Comparison of ENCODE assay signal across 16 cellular contexts in the genomic region with DNA sequence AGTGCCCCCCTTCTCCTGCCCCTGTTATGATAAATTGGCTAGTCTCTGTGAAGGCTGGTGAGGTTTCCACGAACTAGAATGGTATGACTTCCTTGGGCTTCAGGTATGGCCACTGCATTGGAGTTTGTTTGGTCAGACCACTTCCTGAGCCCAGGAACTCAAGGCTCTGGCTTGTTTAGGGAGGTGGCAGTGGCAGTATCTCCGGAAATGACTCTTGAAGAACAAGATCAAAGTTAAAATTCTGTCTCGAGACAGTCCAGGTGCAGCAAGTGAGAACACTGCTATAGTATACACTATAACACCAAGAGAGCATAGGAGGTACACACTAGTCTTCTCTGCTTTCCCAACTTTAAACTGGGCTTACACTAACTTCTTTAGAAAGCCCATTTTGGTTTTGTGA.
A peak's percentile ranks its signal among the peaks of the same experiment; 100 is the strongest.
DNase-seq lines count a peak whose midpoint lies in the region; ATAC-seq and TF ChIP-seq lines count a peak whose summit lies in the region.
"Had no signal": no experiment of that assay in that cellular context is flagged by ENCODE, and none has a peak within 500 bp of the region (broad histone marks: within the 10 kb centered on the region; RNA-seq: fewer than 3 reads in every experiment).

No MANE protein-coding gene starts in this region.

- TF ChIP-seq CTCF in CD4-positive, alpha-beta T cell (IDR thresholded peaks at IDR 0.05): no peak
- TF ChIP-seq CTCF in A673 (conservative IDR thresholded peaks at IDR 0.05; ENCODE audit: low read depth, low read length) (no peak), nephron progenitor cell (IDR thresholded peaks at IDR 0.05) (no peak), GM10248 (IDR thresholded peaks at IDR 0.05; ENCODE audit: control extremely low read depth, extremely low read depth, low read depth, missing control alignments) (no peak)

- CTCF ChIA-PET in activated CD4-positive, alpha-beta memory T cell treated with anti-CD3 and anti-CD28 coated beads, Interleukin-2, amount 10 ng/mL, durations not matched to agents 7 days and 5 days (lab: Charles Lee): interaction anchor here (1.2 kb wide), 1 partner anchor 461 kb away, joined by 3 read pairs; no protein-coding TSS in a partner anchor
- CTCF ChIA-PET in activated CD4-positive, alpha-beta memory T cell treated with anti-CD3 and anti-CD28 coated beads for 36 hours (lab: Charles Lee): interaction anchor here (0.6 kb wide), 2 partner anchors 433 to 462 kb away, joined by 4 to 6 read pairs; no protein-coding TSS in a partner anchor
- CTCF ChIA-PET in CD4-positive, alpha-beta T cell (lab: Charles Lee): no interaction called here
- CTCF ChIA-PET in T-cell (lab: Charles Lee): interaction anchor here in 1 of 2 donors (1.1 kb wide), 1 partner anchor 21 kb away, joined by 3 read pairs; no protein-coding TSS in a partner anchor
- CTCF ChIA-PET in A673 (lab: Charles Lee): no interaction called here
- CTCF ChIA-PET in GM10248 (lab: Yijun Ruan, JAX): interaction anchor here (1.1 to 1.3 kb wide), 3 partner anchors 10 to 462 kb away, joined by 3 to 6 read pairs (median 3); no protein-coding TSS in a partner anchor

- intact Hi-C loops in activated CD4-positive, alpha-beta memory T cell treated with anti-CD3 and anti-CD28 coated beads for 36 hours (cut with micrococcal nuclease): no loop called here
- intact Hi-C loops in CD4-positive, alpha-beta T cell (cut with DNase I, micrococcal nuclease): no loop called here
- intact Hi-C loops in A673 (cut with micrococcal nuclease; ENCODE audit: unreplicated experiment): no loop called here

- H3K27me3 ChIP-seq in CD4-positive, alpha-beta T cell (ENCODE audit: control insufficient read depth, insufficient read depth, low read length): no peaks in the 10 kb centered on the region
- no peaks in the 10 kb centered on the region for H3K27me3 ChIP-seq in A673 (replicated peaks; ENCODE audit: insufficient read depth, low read depth, low read length, poor library complexity)

- no peak overlapping the region for H3K27ac ChIP-seq in CD4-positive, alpha-beta T cell (ENCODE audit: low read depth, low read length)
- H3K27ac ChIP-seq in A673 (ENCODE audit: low read depth, low read length, poor library complexity, severe bottlenecking): no peak overlapping the region
- H3K27ac ChIP-seq: KMS-11 had no signal

- no peak overlapping the region for H3K4me3 Mint-ChIP-seq in activated CD4-positive, alpha-beta memory T cell treated with anti-CD3 and anti-CD28 coated beads, Interleukin-2, amount 10 ng/mL, durations not matched to agents 7 days and 5 days
- H3K4me3 Mint-ChIP-seq in activated CD4-positive, alpha-beta memory T cell treated with anti-CD3 and anti-CD28 coated beads for 36 hours: no peak overlapping the region
- H3K4me3 Mint-ChIP-seq in CD4-positive, alpha-beta T cell: peak overlapping the region; percentile 8
- H3K4me3 Mint-ChIP-seq in T-cell (peak overlapping the region in 2 of 3 donors; percentile 10 to 12), immature natural killer cell (peak overlapping the region in 1 of 5 donors; percentile 30), nephron progenitor cell (no peak overlapping the region)
- H3K4me3 Mint-ChIP-seq: CD14-positive monocyte had no signal

- BruUV-seq in A673 (replicated peaks; lab: Mats Ljungman, UMichigan): no TSS peak

- DNase-seq in activated CD4-positive, alpha-beta memory T cell treated with anti-CD3 and anti-CD28 coated beads, Interleukin-2, amount 10 ng/mL, durations not matched to agents 7 days and 5 days: peak; percentile 18
- DNase-seq in activated CD4-positive, alpha-beta memory T cell treated with anti-CD3 and anti-CD28 coated beads for 36 hours: no peak
- DNase-seq in CD4-positive, alpha-beta T cell: no peak
- DNase-seq in T-cell (no peak), immature natural killer cell (no peak), A673 (ENCODE audit: low spot score) (no peak), nephron progenitor cell (no peak), GM10248 (ENCODE audit: extremely low spot score) (no peak)
- DNase-seq: DMS79 treated with DMSO at 0.1 percent for 48 hours, GDM1, MM.1S, NCI-H1105 treated with DMSO at 0.1 percent for 48 hours, NCI-H1930 had no signal

- H3K9me3 Mint-ChIP-seq in activated CD4-positive, alpha-beta memory T cell treated with anti-CD3 and anti-CD28 coated beads, Interleukin-2, amount 10 ng/mL, durations not matched to agents 7 days and 5 days: peaks cover 2% of the 10 kb centered on the region
- H3K9me3 Mint-ChIP-seq in activated CD4-positive, alpha-beta memory T cell treated with anti-CD3 and anti-CD28 coated beads for 36 hours: no peaks in the 10 kb centered on the region
- peaks cover 3% of the 10 kb centered on the region for H3K9me3 Mint-ChIP-seq in CD4-positive, alpha-beta T cell
- H3K9me3 Mint-ChIP-seq in T-cell (no peaks in the 10 kb centered on the region), immature natural killer cell (no peaks in the 10 kb centered on the region), nephron progenitor cell (no peaks in the 10 kb centered on the region)

- H3K36me3 Mint-ChIP-seq in activated CD4-positive, alpha-beta memory T cell treated with anti-CD3 and anti-CD28 coated beads, Interleukin-2, amount 10 ng/mL, durations not matched to agents 7 days and 5 days (ENCODE audit: low read depth): peaks cover 6% of the 10 kb centered on the region
- no peaks in the 10 kb centered on the region for H3K36me3 Mint-ChIP-seq in activated CD4-positive, alpha-beta memory T cell treated with anti-CD3 and anti-CD28 coated beads for 36 hours
- H3K36me3 Mint-ChIP-seq in CD4-positive, alpha-beta T cell (ENCODE audit: low read depth): peaks cover 41% of the 10 kb centered on the region
- H3K36me3 Mint-ChIP-seq in T-cell (peaks cover 19% of the 10 kb centered on the region), immature natural killer cell (no peaks in the 10 kb centered on the region), nephron progenitor cell (ENCODE audit: low read depth) (peaks cover 19% of the 10 kb centered on the region)
- H3K36me3 Mint-ChIP-seq: CD14-positive monocyte had no signal

- no peaks in the 10 kb centered on the region for H3K36me3 ChIP-seq in A673 (ENCODE audit: insufficient read depth, low read length, poor library complexity, severe bottlenecking)
- H3K36me3 ChIP-seq: HAP-1 had no signal

- H3K27me3 Mint-ChIP-seq in activated CD4-positive, alpha-beta memory T cell treated with anti-CD3 and anti-CD28 coated beads, Interleukin-2, amount 10 ng/mL, durations not matched to agents 7 days and 5 days: no peaks in the 10 kb centered on the region
- H3K27me3 Mint-ChIP-seq in activated CD4-positive, alpha-beta memory T cell treated with anti-CD3 and anti-CD28 coated beads for 36 hours: no peaks in the 10 kb centered on the region
- H3K27me3 Mint-ChIP-seq in CD4-positive, alpha-beta T cell: no peaks in the 10 kb centered on the region
- H3K27me3 Mint-ChIP-seq in T-cell (no peaks in the 10 kb centered on the region), immature natural killer cell (ENCODE audit: low read depth in 3 of 3) (peaks cover 0 to 7% (median 0%) of the 10 kb centered on the region in 3 donors), nephron progenitor cell (ENCODE audit: low read depth, poor library complexity) (peaks cover 6% of the 10 kb centered on the region)

- peaks cover 25% of the 10 kb centered on the region for H3K4me1 Mint-ChIP-seq in activated CD4-positive, alpha-beta memory T cell treated with anti-CD3 and anti-CD28 coated beads, Interleukin-2, amount 10 ng/mL, durations not matched to agents 7 days and 5 days
- H3K4me1 Mint-ChIP-seq in activated CD4-positive, alpha-beta memory T cell treated with anti-CD3 and anti-CD28 coated beads for 36 hours (ENCODE audit: low read depth): peaks cover 52% of the 10 kb centered on the region
- peaks cover 78% of the 10 kb centered on the region for H3K4me1 Mint-ChIP-seq in CD4-positive, alpha-beta T cell (ENCODE audit: low read depth)
- peaks cover 74 to 76% (median 75%) of the 10 kb centered on the region in 3 donors for H3K4me1 Mint-ChIP-seq in T-cell
- H3K4me1 Mint-ChIP-seq in immature natural killer cell: peaks cover 57 to 77% of the 10 kb centered on the region in 2 donors
- peaks cover 6% of the 10 kb centered on the region for H3K4me1 Mint-ChIP-seq in nephron progenitor cell
- H3K4me1 Mint-ChIP-seq: CD14-positive monocyte had no signal

- no peak overlapping the region for H3K4me3 ChIP-seq in A673 (ENCODE audit: low read depth, low read length, poor library complexity, severe bottlenecking)
- H3K4me3 ChIP-seq: HAP-1 had no signal

- no peaks in the 10 kb centered on the region for H3K9me3 ChIP-seq in CD4-positive, alpha-beta T cell (ENCODE audit: control insufficient read depth, low read length)
- no peaks in the 10 kb centered on the region for H3K9me3 ChIP-seq in A673 (ENCODE audit: low read depth, low read length, poor library complexity, severe bottlenecking)
- H3K9me3 ChIP-seq: HAP-1 had no signal

- ATAC-seq in CD4-positive, alpha-beta T cell (ENCODE audit: poor library complexity): peak; percentile 59
- ATAC-seq in T-cell (replicated peaks in 1 of 4): peak; percentile 37 to 86 (median 68)

- H3K27ac Mint-ChIP-seq in activated CD4-positive, alpha-beta memory T cell treated with anti-CD3 and anti-CD28 coated beads, Interleukin-2, amount 10 ng/mL, durations not matched to agents 7 days and 5 days: peak overlapping the region; percentile 71
- H3K27ac Mint-ChIP-seq in activated CD4-positive, alpha-beta memory T cell treated with anti-CD3 and anti-CD28 coated beads for 36 hours: no peak overlapping the region
- peak overlapping the region; percentile 63 for H3K27ac Mint-ChIP-seq in CD4-positive, alpha-beta T cell
- H3K27ac Mint-ChIP-seq in T-cell (peak overlapping the region; percentile 2 to 72), immature natural killer cell (peak overlapping the region in 5 of 6 donors; percentile 24 to 57 (median 47)), nephron progenitor cell (no peak overlapping the region)
- H3K27ac Mint-ChIP-seq: CD14-positive monocyte had no signal

- POLR2A ChIA-PET in activated CD4-positive, alpha-beta memory T cell treated with anti-CD3 and anti-CD28 coated beads, Interleukin-2, amount 10 ng/mL, durations not matched to agents 7 days and 5 days (lab: Charles Lee): no interaction called here
- POLR2A ChIA-PET in activated CD4-positive, alpha-beta memory T cell treated with anti-CD3 and anti-CD28 coated beads for 36 hours (lab: Charles Lee): no interaction called here
- POLR2A ChIA-PET in CD4-positive, alpha-beta T cell (lab: Charles Lee): interaction anchor here (0.9 kb wide), 1 partner anchor 59 kb away, joined by 4 read pairs; no protein-coding TSS in a partner anchor
- POLR2A ChIA-PET in T-cell (lab: Charles Lee) (interaction anchor here in 1 of 2 donors (0.6 kb wide), 1 partner anchor 36 kb away, joined by 4 read pairs; no protein-coding TSS in a partner anchor), A673 (lab: Charles Lee; ENCODE audit: low non-redundant PET) (no interaction called here), GM10248 (lab: Yijun Ruan, JAX) (no interaction called here)

- H3K4me1 ChIP-seq in A673 (ENCODE audit: insufficient read depth, low read length, poor library complexity, severe bottlenecking): peaks cover 15% of the 10 kb centered on the region
- H3K4me1 ChIP-seq: HAP-1 had no signal

Comparison
In these comparisons a context has a peak if more than half of its experiments do, and no peak if none do; other contexts are left out.
1. H3K27ac Mint-ChIP-seq: peak in activated CD4-positive, alpha-beta memory T cell treated with anti-CD3 and anti-CD28 coated beads, Interleukin-2, amount 10 ng/mL, durations not matched to agents 7 days and 5 days (single experiment), CD4-positive, alpha-beta T cell (single experiment), T-cell (2 of 2) and immature natural killer cell (5 of 6); none in activated CD4-positive, alpha-beta memory T cell treated with anti-CD3 and anti-CD28 coated beads for 36 hours (single experiment) and nephron progenitor cell (single experiment).
2. H3K4me3 Mint-ChIP-seq: peak in CD4-positive, alpha-beta T cell (single experiment) and T-cell (2 of 3); none in activated CD4-positive, alpha-beta memory T cell treated with anti-CD3 and anti-CD28 coated beads, Interleukin-2, amount 10 ng/mL, durations not matched to agents 7 days and 5 days (single experiment), activated CD4-positive, alpha-beta memory T cell treated with anti-CD3 and anti-CD28 coated beads for 36 hours (single experiment) and nephron progenitor cell (single experiment).
3. CTCF ChIA-PET loops: an anchor here in activated CD4-positive, alpha-beta memory T cell treated with anti-CD3 and anti-CD28 coated beads, Interleukin-2, amount 10 ng/mL, durations not matched to agents 7 days and 5 days (1.2 kb wide), activated CD4-positive, alpha-beta memory T cell treated with anti-CD3 and anti-CD28 coated beads for 36 hours (0.6 kb wide) and GM10248 (1.1 to 1.3 kb wide); none called in CD4-positive, alpha-beta T cell and A673.